ENCODE assay signal across 10 cellular contexts in genomic region chr19:1037553-1038115, GRCh38. TPM values are rescaled to one million over a fixed set of nuclear protein-coding genes. Genes with fewer than 3 reads are reported as not detected.
DNase-seq lines count a peak whose midpoint lies in the region; ATAC-seq and TF ChIP-seq lines count a peak whose summit lies in the region.
"Had no signal": no experiment of that assay in that cellular context is flagged by ENCODE, and none has a peak within 500 bp of the region (broad histone marks: within the 10 kb centered on the region; RNA-seq: fewer than 3 reads in every experiment).

No MANE protein-coding gene starts in this region.

- no peaks in the 10 kb centered on the region for H3K79me2 ChIP-seq in DND-41 (ENCODE audit: insufficient read depth, low read length)

- H3K4me1 ChIP-seq in DND-41 (ENCODE audit: insufficient read depth, low read length), result peaks cover 48% of the 10 kb centered on the region
- H3K4me1 ChIP-seq in adipocyte (ENCODE audit: control insufficient read depth, insufficient read depth, low read length), result peaks cover 29% of the 10 kb centered on the region
- H3K4me1 ChIP-seq in neutrophil (ENCODE audit: control insufficient read depth in 1 of 2, insufficient read depth in 1 of 2, low read depth in 1 of 2, low read length in 1 of 2), result peaks cover 63 to 66% of the 10 kb centered on the region in 2 experiments
- H3K4me1 ChIP-seq in foreskin keratinocyte, result peaks cover 4% of the 10 kb centered on the region

- H3K9ac ChIP-seq in DND-41 (ENCODE audit: low read depth, low read length), result peak overlapping the region; percentile 39
- peak overlapping the region; percentile 20 for H3K9ac ChIP-seq in adipocyte (ENCODE audit: low read length)

- TF ChIP-seq CTCF in DND-41 (IDR thresholded peaks at IDR 0.05; ENCODE audit: borderline replicate concordance, extremely low read depth, low read length, poor library complexity, severe bottlenecking), result no peak
- no peak for TF ChIP-seq CTCF in HL-60 (IDR thresholded peaks at IDR 0.05; ENCODE audit: insufficient read depth, low read length)
- no peak for TF ChIP-seq CTCF in neutrophil (IDR thresholded peaks at IDR 0.05)
- TF ChIP-seq CTCF in foreskin keratinocyte (conservative IDR thresholded peaks at IDR 0.05), result no peak

- H3K27ac ChIP-seq in DND-41 (ENCODE audit: low read length) (peak overlapping the region; percentile 68), HL-60 (replicated peaks) (peak overlapping the region; percentile 75), neutrophil (peak overlapping the region; percentile 100), foreskin keratinocyte (no peak overlapping the region)

- H3K27me3 ChIP-seq in DND-41 (ENCODE audit: insufficient read depth, low read length, poor library complexity), result no peaks in the 10 kb centered on the region
- H3K27me3 ChIP-seq in HL-60 (ENCODE audit: insufficient read depth, poor library complexity, severe bottlenecking), result no peaks in the 10 kb centered on the region
- no peaks in the 10 kb centered on the region for H3K27me3 ChIP-seq in adipocyte (replicated peaks; ENCODE audit: control insufficient read depth, insufficient read depth, low read length)
- no peaks in the 10 kb centered on the region for H3K27me3 ChIP-seq in neutrophil
- H3K27me3 ChIP-seq in foreskin keratinocyte, result no peaks in the 10 kb centered on the region

- H3K36me3 ChIP-seq in DND-41 (ENCODE audit: insufficient read depth, low read length) (peaks cover 7% of the 10 kb centered on the region), adipocyte (ENCODE audit: control insufficient read depth, insufficient read depth, low read length, severe bottlenecking) (peaks cover 39% of the 10 kb centered on the region), neutrophil (peaks cover 65% of the 10 kb centered on the region)

- H2AFZ ChIP-seq in DND-41 (ENCODE audit: low read depth, low read length), result peak overlapping the region; percentile 64

- H3K9me3 ChIP-seq in DND-41 (ENCODE audit: insufficient read depth, low read length, severe bottlenecking) (no peaks in the 10 kb centered on the region), adipocyte (ENCODE audit: control insufficient read depth, low read length) (no peaks in the 10 kb centered on the region), neutrophil (no peaks in the 10 kb centered on the region)

- POLR2A ChIA-PET in HEK293T (lab: Yijun Ruan, JAX), result no interaction called here

- peak overlapping the region; percentile 57 for H3K4me2 ChIP-seq in DND-41 (ENCODE audit: insufficient read depth, low read length)

- H4K20me1 ChIP-seq in DND-41 (ENCODE audit: insufficient read depth, low read length), result 0 out of 2 replicates have a peak, but pooled peaks cover 5% of the 10 kb centered on the region

- no peak for ATAC-seq in DND-41 (ENCODE audit: insufficient read depth, low read depth)
- no peak for ATAC-seq in foreskin keratinocyte
- ATAC-seq in HG03280 (IDR thresholded peaks at IDR 0.05; ENCODE audit: unreplicated experiment), result no peak

- H3K4me3 ChIP-seq in DND-41 (ENCODE audit: low read depth in 1 of 2, low read length in 2 of 2) (peak overlapping the region in 1 of 2 experiments; percentile 28; a peak in 2 of 4 replicates), HL-60 (replicated peaks; ENCODE audit: insufficient read depth, low read length) (no peak overlapping the region), adipocyte (ENCODE audit: low read length) (no peak overlapping the region), neutrophil (ENCODE audit: low read depth in 1 of 2, low read length in 1 of 2) (peak overlapping the region; percentile 82 to 98)

- CTCF ChIA-PET in HEK293T (lab: Yijun Ruan, JAX), result no interaction called here

- DNase-seq in DND-41 (no peak), HL-60 (ENCODE audit: low read depth in 1 of 2, low spot score in 1 of 2) (no peak), adipocyte (ENCODE audit: low read depth) (no peak), HEK293T (ENCODE audit: extremely low spot score) (no peak), foreskin keratinocyte (no peak)
- no peak for DNase-seq in stimulated activated CD4-positive, alpha-beta T cell treated with anti-CD3 and anti-CD28 coated beads, Interleukin-12 subunit alpha, Interleukin-12 subunit beta, amount 100 ng/mL, for 4 hours

TF ChIP-seq in HEK293T, 16 proteins besides CTCF, POLR2A, EP300 and RAD21:
- TF ChIP-seq CTBP1 (IDR thresholded peaks at IDR 0.05; ENCODE audit: borderline replicate concordance) (no peak), SP1 (IDR thresholded peaks at IDR 0.05) (no peak), FOXK2 (IDR thresholded peaks at IDR 0.05) (no peak), BHLHE40 (IDR thresholded peaks at IDR 0.05; ENCODE audit: borderline replicate concordance) (no peak), FOXM1 (IDR thresholded peaks at IDR 0.05; ENCODE audit: borderline replicate concordance) (no peak), PKNOX1 (IDR thresholded peaks at IDR 0.05) (no peak), L3MBTL2 (conservative IDR thresholded peaks at IDR 0.05) (no peak), LEF1 (IDR thresholded peaks at IDR 0.05; ENCODE audit: borderline replicate concordance) (no peak)
TF ChIP-seq in HEK293T: peak in this region for 0.

RNA-seq across cellular contexts. Expression of gene ABCA7, which starts 2.3 kb away (rescaled TPM):
- 15.2 and 17.6 TPM in 2 replicates for total RNA-seq in foreskin keratinocyte
- polyA plus RNA-seq in foreskin keratinocyte, result 9.6 and 11.3 TPM in 2 replicates

RNA-seq across cellular contexts. Expression of gene CNN2, which starts 11.2 kb away (rescaled TPM):
- 352 and 355 TPM in 2 replicates for total RNA-seq in foreskin keratinocyte
- 297 and 299 TPM in 2 replicates for polyA plus RNA-seq in foreskin keratinocyte

RNA-seq across cellular contexts. Expression of gene RNU6-2, which starts 16.3 kb away (rescaled TPM):
- not detected in 2 replicates for total RNA-seq in foreskin keratinocyte
- not detected in 2 replicates for polyA plus RNA-seq in foreskin keratinocyte
- total RNA-seq: fibroblast of villous mesenchyme; T-helper 2 cell treated with Interferon-gamma antibody and Interleukin-4, amounts not matched to agents 100 ng/mL and 5 ng/mL, for 36 hours had no signal

RNA-seq across cellular contexts. Expression of gene TMEM259, which starts 16.7 kb away (rescaled TPM):
- 81.8 and 89.6 TPM in 2 replicates for total RNA-seq in foreskin keratinocyte
- polyA plus RNA-seq in foreskin keratinocyte, result 103 and 113 TPM in 2 replicates

RNA-seq across cellular contexts. Expression of gene ARHGAP45, which starts 29.3 kb away (rescaled TPM):
- 4.5 and 5.5 TPM in 2 replicates for total RNA-seq in foreskin keratinocyte
- polyA plus RNA-seq in foreskin keratinocyte, result 4.0 and 4.6 TPM in 2 replicates

Comparison
In these comparisons a context has a peak if more than half of its experiments do, and no peak if none do; other contexts are left out.
1. H3K4me3 ChIP-seq: peak in neutrophil (2 of 2); none in HL-60 (single experiment) and adipocyte (single experiment).